Comparison of ENCODE assay signal across 2 cellular contexts in genomic region chr14:61246721-61247120, GRCh38.
TF ChIP-seq lines count a peak whose summit lies in the region.

No MANE protein-coding gene starts in this region.

TF ChIP-seq in HepG2, 621 proteins besides CTCF, POLR2A, EP300 and RAD21:
- TF ChIP-seq MAFF (IDR thresholded peaks at IDR 0.05; ENCODE audit: low read depth, low read length) = 0 out of 2 replicates have a peak, but pooled peaks have one; percentile 14
- no peak for TF ChIP-seq JUNB (CRISPR knock-in tag; IDR thresholded peaks at IDR 0.05; ENCODE audit: borderline replicate concordance)
- TF ChIP-seq MAFK (conservative IDR thresholded peaks at IDR 0.05 in 1 of 2, IDR thresholded peaks at IDR 0.05 in 1 of 2; ENCODE audit: low read length in 2 of 2) = peak; percentile 27 to 63; a peak in 3 of 4 replicates
- TF ChIP-seq SP2 (CRISPR knock-in tag; IDR thresholded peaks at IDR 0.05) = no peak
- TF ChIP-seq JDP2 (CRISPR knock-in tag; IDR thresholded peaks at IDR 0.05; ENCODE audit: borderline replicate concordance) = no peak

TF ChIP-seq in IMR-90, 13 proteins besides CTCF, POLR2A, EP300 and RAD21:
- TF ChIP-seq MAFK (IDR thresholded peaks at IDR 0.05; ENCODE audit: low read depth, low read length) (0 out of 2 replicates have a peak, but pooled peaks have one; percentile 33), FOS (IDR thresholded peaks at IDR 0.05; ENCODE audit: low read depth, low read length) (no peak), CHD1 (IDR thresholded peaks at IDR 0.05; ENCODE audit: low read depth, low read length) (no peak)
